ENCODE assay signal across 34 cellular contexts in the genomic region with DNA sequence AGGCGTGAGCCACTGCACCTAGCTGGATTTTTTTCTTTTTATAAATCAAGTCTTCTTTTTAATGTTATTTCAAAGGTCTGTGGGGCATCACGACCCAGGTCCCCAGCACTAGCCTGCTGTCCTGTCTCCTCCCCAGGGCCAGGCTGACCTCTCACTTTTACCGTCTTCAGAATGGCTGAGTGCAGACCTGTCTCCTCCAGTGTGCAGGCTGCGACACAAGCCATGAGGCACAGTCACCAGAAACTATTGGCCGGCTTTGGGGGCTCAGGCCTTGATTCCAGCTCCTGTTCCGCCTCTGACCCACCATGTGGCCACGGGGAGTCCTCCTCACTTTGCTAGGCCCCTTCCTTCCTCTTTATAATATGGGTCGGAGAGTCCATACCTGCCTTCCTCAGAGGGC.
"Had no signal": no experiment of that assay in that cellular context is flagged by ENCODE, and none has a peak within 500 bp of the region (broad histone marks: within the 10 kb centered on the region; RNA-seq: fewer than 3 reads in every experiment).

No MANE protein-coding gene starts in this region.

- H3K36me3 Mint-ChIP-seq: activated CD8-positive, alpha-beta memory T cell treated with anti-CD3 and anti-CD28 coated beads, Interleukin-2, amount 10 ng/mL, durations not matched to agents 7 days and 5 days; activated naive CD4-positive, alpha-beta T cell treated with anti-CD3 and anti-CD28 coated beads, Interleukin-2, amount 50 U/mL, for 72 hours; activated naive CD8-positive, alpha-beta T cell treated with anti-CD3 and anti-CD28 coated beads for 36 hours had no signal

- H3K9me3 ChIP-seq: adrenal gland, body of pancreas, breast epithelium had no signal

- DNase-seq: activated B cell treated with CpG ODN at 0.5 μM for 24 hours; activated CD4-positive, alpha-beta memory T cell treated with anti-CD3 and anti-CD28 coated beads, Interleukin-2, amount 10 ng/mL, durations not matched to agents 7 days and 5 days; activated CD4-positive, alpha-beta T cell treated with anti-CD3 and anti-CD28 coated beads for 4 hours; activated CD4-positive, alpha-beta T cell treated with anti-CD3 and anti-CD28 coated beads, Interleukin-2, amount 10 ng/mL, durations not matched to agents 24 days and 14 days; activated CD4-positive, alpha-beta T cell treated with anti-CD3 and anti-CD28 coated beads, Interleukin-2, amount 50 U/mL, for 1 hour; activated CD4-positive, alpha-beta T cell treated with anti-CD3 and anti-CD28 coated beads, Interleukin-2, amount 50 U/mL, for 48 hours; activated CD4-positive, CD25-positive, alpha-beta regulatory T cell treated with anti-CD3 and anti-CD28 coated beads, Interleukin-2, amount 50 U/mL, for 72 hours; activated CD8-positive, alpha-beta memory T cell treated with anti-CD3 and anti-CD28 coated beads for 24 hours; activated CD8-positive, alpha-beta memory T cell treated with anti-CD3 and anti-CD28 coated beads, Interleukin-2, amount 10 ng/mL, durations not matched to agents 7 days and 5 days; activated CD8-positive, alpha-beta memory T cell treated with anti-CD3 and anti-CD28 coated beads, Interleukin-2, amount 50 U/mL, for 48 hours; activated CD8-positive, alpha-beta T cell treated with anti-CD3 and anti-CD28 coated beads, Interleukin-2, amount 10 ng/mL, durations not matched to agents 7 days and 5 days; activated gamma-delta T cell; activated naive CD4-positive, alpha-beta T cell treated with anti-CD3 and anti-CD28 coated beads for 36 hours; activated naive CD4-positive, alpha-beta T cell treated with anti-CD3 and anti-CD28 coated beads, Interleukin-2, amount 50 U/mL, for 16 hours; activated naive CD8-positive, alpha-beta T cell treated with anti-CD3 and anti-CD28 coated beads for 36 hours; activated T-cell treated with anti-CD3 and anti-CD28 coated beads, Interleukin-2, amount 50 U/mL, for 24 hours; activated T-cell treated with anti-CD3 and anti-CD28 coated beads, Interleukin-2, amount 50 U/mL, for 48 hours; adrenal gland; amniotic stem cell; body of pancreas; brain microvascular endothelial cell; caudate nucleus; cerebellar nuclear complex; SW 1271; T-helper 1 cell; T-helper 2 cell; T-helper 9 cell had no signal

- H3K4me3 Mint-ChIP-seq: activated B cell treated with CpG ODN at 0.5 μM for 24 hours; activated CD4-positive, alpha-beta memory T cell treated with anti-CD3 and anti-CD28 coated beads, Interleukin-2, amount 10 ng/mL, durations not matched to agents 7 days and 5 days; activated CD4-positive, alpha-beta T cell treated with anti-CD3 and anti-CD28 coated beads, Interleukin-2, amount 10 ng/mL, durations not matched to agents 24 days and 14 days; activated CD8-positive, alpha-beta memory T cell treated with anti-CD3 and anti-CD28 coated beads, Interleukin-2, amount 10 ng/mL, durations not matched to agents 7 days and 5 days; activated CD8-positive, alpha-beta T cell treated with anti-CD3 and anti-CD28 coated beads, Interleukin-2, amount 10 ng/mL, durations not matched to agents 7 days and 5 days; activated naive CD4-positive, alpha-beta T cell treated with anti-CD3 and anti-CD28 coated beads for 36 hours; activated naive CD8-positive, alpha-beta T cell treated with anti-CD3 and anti-CD28 coated beads for 36 hours; activated T-cell treated with anti-CD3 and anti-CD28 coated beads, Interleukin-2, amount 50 U/mL, for 24 hours; central memory CD8-positive, alpha-beta T cell; T-helper 1 cell treated with Interleukin-12 subunit alpha and Interleukin-12 subunit beta and Interleukin-4 antibody, amounts not matched to agents 30 μg/mL and 1 μg/mL, for 36 hours; T-helper 2 cell treated with Interferon-gamma antibody and Interleukin-4, amounts not matched to agents 5 μg/mL and 100 μg/mL, for 36 hours had no signal

- H3K36me3 ChIP-seq: adrenal gland, brain microvascular endothelial cell, breast epithelium had no signal

- H3K4me3 ChIP-seq: adrenal gland, body of pancreas, breast epithelium had no signal

- H3K4me1 ChIP-seq: adrenal gland, body of pancreas had no signal

- ATAC-seq: activated CD8-positive, alpha-beta memory T cell treated with anti-CD3 and anti-CD28 coated beads, Interleukin-2, amount 10 ng/mL, durations not matched to agents 7 days and 5 days; activated CD8-positive, alpha-beta T cell treated with anti-CD3 and anti-CD28 coated beads, Interleukin-2, amount 10 ng/mL, durations not matched to agents 7 days and 5 days; activated naive CD4-positive, alpha-beta T cell treated with anti-CD3 and anti-CD28 coated beads, Interleukin-2, amount 50 U/mL, for 72 hours; body of pancreas had no signal

- H3K4me1 Mint-ChIP-seq: activated B cell treated with CpG ODN at 0.5 μM for 24 hours; activated CD4-positive, alpha-beta memory T cell treated with anti-CD3 and anti-CD28 coated beads, Interleukin-2, amount 10 ng/mL, durations not matched to agents 7 days and 5 days; activated CD4-positive, alpha-beta T cell treated with anti-CD3 and anti-CD28 coated beads, Interleukin-2, amount 10 ng/mL, durations not matched to agents 24 days and 14 days; activated CD8-positive, alpha-beta memory T cell treated with anti-CD3 and anti-CD28 coated beads, Interleukin-2, amount 10 ng/mL, durations not matched to agents 7 days and 5 days; activated naive CD8-positive, alpha-beta T cell treated with anti-CD3 and anti-CD28 coated beads for 36 hours; central memory CD8-positive, alpha-beta T cell had no signal

- H3K27me3 ChIP-seq: adrenal gland, body of pancreas, brain microvascular endothelial cell, breast epithelium had no signal

- H3K27ac Mint-ChIP-seq: activated B cell treated with CpG ODN at 0.5 μM for 24 hours; activated CD4-positive, alpha-beta memory T cell treated with anti-CD3 and anti-CD28 coated beads, Interleukin-2, amount 10 ng/mL, durations not matched to agents 7 days and 5 days; activated CD4-positive, alpha-beta T cell treated with anti-CD3 and anti-CD28 coated beads, Interleukin-2, amount 10 ng/mL, durations not matched to agents 24 days and 14 days; activated CD8-positive, alpha-beta memory T cell treated with anti-CD3 and anti-CD28 coated beads, Interleukin-2, amount 10 ng/mL, durations not matched to agents 7 days and 5 days; activated CD8-positive, alpha-beta T cell treated with anti-CD3 and anti-CD28 coated beads, Interleukin-2, amount 10 ng/mL, durations not matched to agents 7 days and 5 days; activated naive CD4-positive, alpha-beta T cell treated with anti-CD3 and anti-CD28 coated beads for 36 hours; activated naive CD8-positive, alpha-beta T cell treated with anti-CD3 and anti-CD28 coated beads for 36 hours; activated T-cell treated with anti-CD3 and anti-CD28 coated beads, Interleukin-2, amount 50 U/mL, for 24 hours; activated T-helper 2 cell treated with anti-CD3 and anti-CD28 coated beads, Interferon-gamma antibody, Interleukin-2, Interleukin-4, amounts not matched to agents 10 μg/mL and 5 μg/mL and 100 μg/mL, durations not matched to agents 14 hours and 24 hours and 36 hours; T-helper 1 cell treated with Interleukin-12 subunit alpha and Interleukin-12 subunit beta and Interleukin-4 antibody, amounts not matched to agents 30 μg/mL and 1 μg/mL, for 36 hours; T-helper 2 cell treated with Interferon-gamma antibody and Interleukin-4, amounts not matched to agents 5 μg/mL and 100 μg/mL, for 36 hours had no signal

- H3K9me3 Mint-ChIP-seq: activated B cell treated with CpG ODN at 0.5 μM for 24 hours; activated CD4-positive, alpha-beta T cell treated with anti-CD3 and anti-CD28 coated beads, Interleukin-2, amount 10 ng/mL, durations not matched to agents 24 days and 14 days; activated naive CD4-positive, alpha-beta T cell treated with anti-CD3 and anti-CD28 coated beads for 36 hours; activated naive CD8-positive, alpha-beta T cell treated with anti-CD3 and anti-CD28 coated beads for 36 hours; activated T-cell treated with anti-CD3 and anti-CD28 coated beads, Interleukin-2, amount 50 U/mL, for 24 hours; activated T-helper 2 cell treated with anti-CD3 and anti-CD28 coated beads, Interferon-gamma antibody, Interleukin-2, Interleukin-4, amounts not matched to agents 10 μg/mL and 5 μg/mL and 100 μg/mL, durations not matched to agents 14 hours and 24 hours and 36 hours; central memory CD8-positive, alpha-beta T cell; T-helper 1 cell treated with Interleukin-12 subunit alpha and Interleukin-12 subunit beta and Interleukin-4 antibody, amounts not matched to agents 30 μg/mL and 1 μg/mL, for 36 hours; T-helper 2 cell treated with Interferon-gamma antibody and Interleukin-4, amounts not matched to agents 5 μg/mL and 100 μg/mL, for 36 hours had no signal

- H3K27me3 Mint-ChIP-seq: activated CD4-positive, alpha-beta T cell treated with anti-CD3 and anti-CD28 coated beads, Interleukin-2, amount 10 ng/mL, durations not matched to agents 24 days and 14 days; activated CD8-positive, alpha-beta memory T cell treated with anti-CD3 and anti-CD28 coated beads, Interleukin-2, amount 10 ng/mL, durations not matched to agents 7 days and 5 days; activated naive CD8-positive, alpha-beta T cell treated with anti-CD3 and anti-CD28 coated beads for 36 hours; activated T-cell treated with anti-CD3 and anti-CD28 coated beads, Interleukin-2, amount 50 U/mL, for 24 hours had no signal

- H3K27ac ChIP-seq: adrenal gland, body of pancreas, brain microvascular endothelial cell, breast epithelium, VCaP had no signal
